14 cellular contexts compared by ENCODE assay signal in genomic region chr16:55487048-55487803, GRCh38. TPM values are rescaled to one million over a fixed set of nuclear protein-coding genes. Genes with fewer than 3 reads are reported as not detected.
DNase-seq lines count a peak whose midpoint lies in the region; ATAC-seq and TF ChIP-seq lines count a peak whose summit lies in the region.
"Had no signal": no experiment of that assay in that cellular context is flagged by ENCODE, and none has a peak within 500 bp of the region (broad histone marks: within the 10 kb centered on the region; RNA-seq: fewer than 3 reads in every experiment).

No MANE protein-coding gene starts in this region.

- H3K36me3 ChIP-seq in esophagus squamous epithelium (peaks cover 0 to 27% (median 0%) of the 10 kb centered on the region in 3 donors), mesenchymal stem cell (ENCODE audit: control insufficient read depth in 1 of 2, insufficient read depth in 2 of 2, low read depth in 1 of 2, low read length in 2 of 2) (peaks cover 79 to 94% of the 10 kb centered on the region in 2 experiments), tibial nerve (peaks cover 0 to 73% (median 0%) of the 10 kb centered on the region in 3 donors)
- H3K36me3 ChIP-seq: right lobe of liver had no signal

- H3K9me3 ChIP-seq in esophagus squamous epithelium: no peaks in the 10 kb centered on the region
- H3K9me3 ChIP-seq in mesenchymal stem cell (ENCODE audit: control insufficient read depth, low read length): no peaks in the 10 kb centered on the region
- no peaks in the 10 kb centered on the region for H3K9me3 ChIP-seq in tibial nerve
- H3K9me3 ChIP-seq: right lobe of liver had no signal

- H3K27ac ChIP-seq in esophagus squamous epithelium: peak overlapping the region in 3 of 4 donors; percentile 42 to 77 (median 52)
- H3K27ac ChIP-seq in mesenchymal stem cell (ENCODE audit: low read length, poor library complexity, severe bottlenecking): no peak overlapping the region
- peak overlapping the region in 3 of 4 donors; percentile 58 to 92 (median 62) for H3K27ac ChIP-seq in tibial nerve
- H3K27ac ChIP-seq: right lobe of liver had no signal

- no peak overlapping the region for H2AFZ ChIP-seq in mesenchymal stem cell (ENCODE audit: low read depth, low read length)

- TF ChIP-seq POLR2A in esophagus squamous epithelium (IDR thresholded peaks at IDR 0.05) (no peak), tibial nerve (IDR thresholded peaks at IDR 0.05) (no peak)

- H3K14ac ChIP-seq in mesenchymal stem cell (ENCODE audit: low read length in 2 of 2): no peak overlapping the region

- H3K4me3 ChIP-seq in HFF-Myc (replicated peaks; ENCODE audit: low read depth, low read length) (no peak overlapping the region), esophagus squamous epithelium (peak overlapping the region in 1 of 4 donors; percentile 16), mesenchymal stem cell (ENCODE audit: insufficient read depth in 1 of 2, low read depth in 1 of 2, low read length in 2 of 2) (peak overlapping the region in 1 of 2 experiments; percentile 21), tibial nerve (no peak overlapping the region)
- H3K4me3 ChIP-seq: right lobe of liver had no signal

- no peak for ATAC-seq in GM21737 (IDR thresholded peaks at IDR 0.05; ENCODE audit: unreplicated experiment)
- ATAC-seq: right lobe of liver had no signal

- no peak overlapping the region for H2AK5ac ChIP-seq in mesenchymal stem cell (ENCODE audit: low read length, severe bottlenecking)

- intact Hi-C loops in esophagus squamous epithelium (cut with DNase I): no loop called here

- H3K4me2 ChIP-seq in mesenchymal stem cell (ENCODE audit: low read length, poor library complexity, severe bottlenecking): no peak overlapping the region

- H3K23ac ChIP-seq in mesenchymal stem cell (ENCODE audit: low read length in 2 of 2): no peak overlapping the region

- H3K4me1 ChIP-seq in esophagus squamous epithelium (peaks cover 0 to 46% (median 4%) of the 10 kb centered on the region in 3 donors), mesenchymal stem cell (ENCODE audit: control insufficient read depth, insufficient read depth, low read depth, low read length) (peaks cover 7% of the 10 kb centered on the region), tibial nerve (peaks cover 0 to 60% (median 4%) of the 10 kb centered on the region in 4 donors)
- H3K4me1 ChIP-seq: right lobe of liver had no signal

- TF ChIP-seq EP300 in tibial nerve (IDR thresholded peaks at IDR 0.05): peak in 1 of 2 donors; percentile 88

- H4K8ac ChIP-seq in mesenchymal stem cell (ENCODE audit: low read length): no peak overlapping the region

- H3K79me1 ChIP-seq in mesenchymal stem cell (replicated peaks; ENCODE audit: low read length, poor library complexity, severe bottlenecking): peaks cover 8% of the 10 kb centered on the region

- no peak overlapping the region for H4K91ac ChIP-seq in mesenchymal stem cell (ENCODE audit: low read length)

- H2BK5ac ChIP-seq in mesenchymal stem cell (ENCODE audit: low read depth, low read length, poor library complexity, severe bottlenecking): no peak overlapping the region

- DNase-seq in HFF-Myc (ENCODE audit: extremely low read depth, low read depth) (peak; percentile 81), esophagus squamous epithelium (lab: John Stamatoyannopoulos, UW) (no peak), mesenchymal stem cell (peak; percentile 67), tibial nerve (ENCODE audit: low spot score in 2 of 2) (peak in 1 of 2 donors; percentile 77), dermis blood vessel endothelial cell (no peak), NOMO-1 treated with dmso at 0.1 percent for 144 hours (lab: John Stamatoyannopoulos, UW; ENCODE audit: unreplicated experiment) (no peak), GM19238 (ENCODE audit: insufficient read length, low spot score) (no peak)
- DNase-seq: activated CD8-positive, alpha-beta memory T cell treated with anti-CD3 and anti-CD28 coated beads, Interleukin-2, amount 50 U/mL, for 48 hours; caudate nucleus; mesendoderm; NCI-H2081 treated with DMSO at 0.1 percent for 48 hours; OCI-M1; right lobe of liver had no signal

- H3K9ac ChIP-seq in mesenchymal stem cell (ENCODE audit: low read length): peak overlapping the region; percentile 99

- H2BK12ac ChIP-seq in mesenchymal stem cell (ENCODE audit: low read length in 2 of 2): no peak overlapping the region

- no peak overlapping the region for H2BK120ac ChIP-seq in mesenchymal stem cell (ENCODE audit: low read depth, low read length)

- peaks cover 0 to 5% (median 0%) of the 10 kb centered on the region in 4 donors for H3K27me3 ChIP-seq in esophagus squamous epithelium
- H3K27me3 ChIP-seq in mesenchymal stem cell (ENCODE audit: control insufficient read depth in 1 of 2, insufficient read depth in 1 of 2, low read length in 2 of 2): no peaks in the 10 kb centered on the region
- H3K27me3 ChIP-seq in tibial nerve: no peaks in the 10 kb centered on the region
- H3K27me3 ChIP-seq: right lobe of liver had no signal

- no peak overlapping the region for H3K4ac ChIP-seq in mesenchymal stem cell (ENCODE audit: low read depth in 1 of 2, low read length in 2 of 2)

- H2BK15ac ChIP-seq in mesenchymal stem cell (ENCODE audit: low read depth, poor library complexity, severe bottlenecking): no peak overlapping the region

- no peak for TF ChIP-seq CTCF in HFF-Myc (IDR thresholded peaks at IDR 0.05; ENCODE audit: low read depth, low read length, missing control alignments)
- no peak for TF ChIP-seq CTCF in esophagus squamous epithelium (IDR thresholded peaks at IDR 0.05)
- TF ChIP-seq CTCF in tibial nerve (IDR thresholded peaks at IDR 0.05): no peak

- 78 to 82% methylated on average over 9 to 13 of the region's 13 CpGs for WGBS in esophagus squamous epithelium, 2 donors
- 77% methylated on average over 13 of the region's 13 CpGs for WGBS in mesenchymal stem cell
- WGBS in tibial nerve, 2 donors: 41 to 49% methylated on average over 13 of the region's 13 CpGs

- H3K18ac ChIP-seq in mesenchymal stem cell (ENCODE audit: low read depth in 1 of 2, low read length in 2 of 2): no peak overlapping the region

RNA-seq across cellular contexts. Expression of gene MMP2, which starts 8.2 kb away (rescaled TPM):
- total RNA-seq in esophagus squamous epithelium: 100 to 1,000 TPM in 2 of 4 donors, 10 to 100 TPM in 1, 1 to 10 TPM in 1; 4.5 to 210 (median 92.7) TPM
- polyA plus RNA-seq in mesenchymal stem cell (2013, experiment 1 of 2): 290 TPM
- 285 TPM for polyA plus RNA-seq in mesenchymal stem cell (2013, experiment 2 of 2)
- total RNA-seq in tibial nerve: 100 to 1,000 TPM; 153 to 525 (median 245) TPM
- total RNA-seq in dermis blood vessel endothelial cell: 16.7 and 20.5 TPM in 2 replicates

RNA-seq across cellular contexts. Expression of gene LPCAT2, which starts 21.6 kb away (rescaled TPM):
- 10 to 100 TPM; 10.0 to 21.7 (median 16.9) TPM for total RNA-seq in esophagus squamous epithelium
- polyA plus RNA-seq in mesenchymal stem cell (2013, experiment 1 of 2): 12.2 TPM
- 13.0 TPM for polyA plus RNA-seq in mesenchymal stem cell (2013, experiment 2 of 2)
- 10 to 100 TPM; 14.9 to 33.4 (median 24.0) TPM for total RNA-seq in tibial nerve
- total RNA-seq in dermis blood vessel endothelial cell: 23.9 and 37.6 TPM in 2 replicates

Comparison
In these comparisons a context has a peak if more than half of its experiments do, and no peak if none do; other contexts are left out.
1. DNase-seq: peak in HFF-Myc (single experiment) and mesenchymal stem cell (single experiment); none in esophagus squamous epithelium (single experiment), dermis blood vessel endothelial cell (single experiment), NOMO-1 treated with dmso at 0.1 percent for 144 hours (single experiment) and GM19238 (single experiment).